18 cellular contexts compared by ENCODE assay signal in genomic region chr4:28842271-28842670, GRCh38.
"Had no signal": no experiment of that assay in that cellular context is flagged by ENCODE, and none has a peak within 500 bp of the region (broad histone marks: within the 10 kb centered on the region; RNA-seq: fewer than 3 reads in every experiment).

No MANE protein-coding gene starts in this region.

- H3K9me3 ChIP-seq: ascending aorta, right lobe of liver, thyroid gland had no signal

- H3K4me1 ChIP-seq: ascending aorta, neural progenitor cell, right lobe of liver, thyroid gland had no signal

- H3K27me3 ChIP-seq: ascending aorta, hepatocyte, neural progenitor cell, right lobe of liver, thyroid gland had no signal

- DNase-seq: activated CD4-positive, alpha-beta T cell treated with anti-CD3 and anti-CD28 coated beads for 1 hour; activated gamma-delta T cell treated with Interleukin-2 at 50 U/mL for 16 hours; activated T-cell treated with anti-CD3 and anti-CD28 coated beads, Interleukin-2, amount 50 U/mL, for 1 hour; central memory CD4-positive, alpha-beta T cell; effector memory CD4-positive, alpha-beta T cell; foreskin melanocyte; glutamatergic neuron; left colon; naive thymus-derived CD4-positive, alpha-beta T cell; right lobe of liver; stimulated activated CD4-positive, alpha-beta T cell treated with anti-CD3 and anti-CD28 coated beads, Interleukin-1b, Interleukin-23, amount 100 ng/mL, for 48 hours; substantia nigra; thyroid gland had no signal

- H3K36me3 ChIP-seq: ascending aorta, neural progenitor cell, right lobe of liver, thyroid gland had no signal

- H3K4me3 ChIP-seq: ascending aorta, hepatocyte, neural progenitor cell, right lobe of liver, skin epidermis, thyroid gland had no signal

- ATAC-seq: esophagus mucosa; left colon; naive thymus-derived CD4-positive, alpha-beta T cell; right lobe of liver had no signal

- H3K27ac ChIP-seq: ascending aorta, hepatocyte, neural progenitor cell, right lobe of liver, skin epidermis, thyroid gland had no signal
